In genomic region chr3:67384790-67385397, GRCh38 we compare ENCODE assay signal across 8 cellular contexts.
DNase-seq lines count a peak whose midpoint lies in the region; ATAC-seq, FAIRE-seq and TF ChIP-seq lines count a peak whose summit lies in the region.

No MANE protein-coding gene starts in this region.

- H3K18ac ChIP-seq in H1 (ENCODE audit: extremely low read depth, low read length), result no peak overlapping the region

- 61% methylated on average over 10 of the region's 10 CpGs; no CpG with 5 or more reads in 1 of the 2 experiments for WGBS in H1 (ENCODE audit: extremely low coverage in 1 of 2, insufficient coverage in 1 of 2, insufficient read length in 1 of 2, insufficient replicate concordance in 2 of 2, low coverage in 1 of 2, low lambda C conversion rate in 2 of 2, missing lambda C conversion rate in 1 of 2), 2 experiments

- H3K9ac ChIP-seq in MM.1S (ENCODE audit: low read length), result no peak overlapping the region
- no peak overlapping the region for H3K9ac ChIP-seq in H1 (replicated peaks in 1 of 4; ENCODE audit: extremely low read depth in 1 of 4, low read depth in 3 of 4, low read length in 3 of 4)
- H3K9ac ChIP-seq in neural progenitor cell, result no peak overlapping the region

- H2BK5ac ChIP-seq in H1 (ENCODE audit: low read depth, low read length), result no peak overlapping the region

- no peak overlapping the region for H3K4me3 ChIP-seq in MM.1S (ENCODE audit: low read length)
- H3K4me3 ChIP-seq in WERI-Rb-1 (ENCODE audit: low read depth, low read length), result no peak overlapping the region
- H3K4me3 ChIP-seq in H1 (ENCODE audit: extremely low read depth in 1 of 4, insufficient read depth in 2 of 4, low read depth in 3 of 4, low read length in 4 of 4), result no peak overlapping the region
- no peak overlapping the region for H3K4me3 ChIP-seq in neural progenitor cell

- no peaks in the 10 kb centered on the region for H3K23me2 ChIP-seq in H1 (ENCODE audit: low read depth, low read length)

- H2AK5ac ChIP-seq in H1 (ENCODE audit: low read depth, low read length), result no peak overlapping the region

- no peaks in the 10 kb centered on the region for H3K27me3 Mint-ChIP-seq in neural progenitor cell (ENCODE audit: insufficient read depth, low read depth)

- peak; percentile 90 for FAIRE-seq in H1 (lab: Jason Lieb, UNC)

- no peak overlapping the region for H4K5ac ChIP-seq in H1 (ENCODE audit: insufficient read length, low read depth, low read length)

- H3K36me3 ChIP-seq in MM.1S (replicated peaks; ENCODE audit: insufficient read depth, low read length) (no peaks in the 10 kb centered on the region), WERI-Rb-1 (no peaks in the 10 kb centered on the region), H1 (ENCODE audit: control insufficient read depth in 2 of 4, insufficient read depth in 4 of 4, low read length in 3 of 4) (no peaks in the 10 kb centered on the region), neural progenitor cell (no peaks in the 10 kb centered on the region)

- no peak overlapping the region for H4K8ac ChIP-seq in H1 (ENCODE audit: extremely low read depth, insufficient read depth, low read length)

- no peak for TF ChIP-seq POLR2A in H1 (IDR thresholded peaks at IDR 0.05; ENCODE audit: control extremely low read depth in 1 of 2, low read depth in 2 of 2, low read length in 2 of 2)

- H3K4me3 Mint-ChIP-seq in neural progenitor cell, result no peak overlapping the region

- H3K4me1 ChIP-seq in MM.1S (ENCODE audit: low read length) (peaks cover 17% of the 10 kb centered on the region), H1 (replicated peaks in 1 of 4; ENCODE audit: control insufficient read depth in 3 of 4, insufficient read depth in 4 of 4, low read length in 3 of 4) (peaks cover 0 to 8% (median 4%) of the 10 kb centered on the region in 4 experiments; a peak in 2 of 7 replicates), neural progenitor cell (no peaks in the 10 kb centered on the region)

- no peaks in the 10 kb centered on the region for H3K79me2 ChIP-seq in MM.1S (ENCODE audit: low read length)
- no peaks in the 10 kb centered on the region for H3K79me2 ChIP-seq in H1 (ENCODE audit: control insufficient read depth in 1 of 2, insufficient read depth in 2 of 2, low read length in 2 of 2)
- no peaks in the 10 kb centered on the region for H3K79me2 ChIP-seq in neural progenitor cell (ENCODE audit: low read depth)

- no peak overlapping the region for H2BK12ac ChIP-seq in H1 (ENCODE audit: low read depth, low read length)

- POLR2A ChIA-PET in H1 (lab: Charles Lee; ENCODE audit: partially characterized antibody), result no interaction called here

- H2BK20ac ChIP-seq in H1 (ENCODE audit: low read length), result no peak overlapping the region

- H3K56ac ChIP-seq in H1 (replicated peaks; ENCODE audit: insufficient read length, low read depth, low read length), result no peak overlapping the region

- H3K9me3 ChIP-seq in MM.1S (replicated peaks; ENCODE audit: insufficient read depth, low read length) (no peaks in the 10 kb centered on the region), WERI-Rb-1 (ENCODE audit: severe bottlenecking) (no peaks in the 10 kb centered on the region), H1 (ENCODE audit: insufficient read depth in 2 of 2, low read depth in 1 of 2, low read length in 1 of 2) (no peaks in the 10 kb centered on the region), neural progenitor cell (ENCODE audit: low read depth) (no peaks in the 10 kb centered on the region)

- H3K4ac ChIP-seq in H1 (replicated peaks; ENCODE audit: insufficient read length, low read depth, low read length), result no peak overlapping the region

- H3K79me1 ChIP-seq in H1 (ENCODE audit: low read depth, low read length), result no peaks in the 10 kb centered on the region; the same call in 1 of the 2 replicates

- peaks cover 12% of the 10 kb centered on the region for H3K4me1 Mint-ChIP-seq in neural progenitor cell

- H3K23ac ChIP-seq in H1 (ENCODE audit: insufficient read length), result no peak overlapping the region

- H4K20me1 ChIP-seq in MM.1S (ENCODE audit: insufficient read depth, low read length), result no peaks in the 10 kb centered on the region
- H4K20me1 ChIP-seq in H1 (replicated peaks in 1 of 2; ENCODE audit: control insufficient read depth in 1 of 2, insufficient read depth in 2 of 2, low read length in 2 of 2), result no peaks in the 10 kb centered on the region
- H4K20me1 ChIP-seq in neural progenitor cell (ENCODE audit: low read depth), result no peaks in the 10 kb centered on the region

- no peaks in the 10 kb centered on the region for H3K9me2 ChIP-seq in MM.1S (replicated peaks; ENCODE audit: insufficient read depth, low read length)

- H4K91ac ChIP-seq in H1 (replicated peaks; ENCODE audit: insufficient read length, low read length), result no peak overlapping the region

- peaks cover 9% of the 10 kb centered on the region for H3F3A ChIP-seq in MM.1S (ENCODE audit: insufficient read depth, low read length)
- no peaks in the 10 kb centered on the region for H3F3A ChIP-seq in neural progenitor cell (ENCODE audit: low read depth)

- H3K9me3 Mint-ChIP-seq in neural progenitor cell, result no peaks in the 10 kb centered on the region

- H2BK120ac ChIP-seq in H1 (replicated peaks; ENCODE audit: low read depth, low read length), result no peak overlapping the region

- no peak overlapping the region for H3K27ac ChIP-seq in MM.1S (ENCODE audit: low read length)
- H3K27ac ChIP-seq in WERI-Rb-1, result no peak overlapping the region
- H3K27ac ChIP-seq in H1 (ENCODE audit: low read depth, low read length), result no peak overlapping the region
- no peak overlapping the region for H3K27ac ChIP-seq in neural progenitor cell

- CTCF ChIA-PET in H1 (lab: Charles Lee; ENCODE audit: partially characterized antibody), result interaction anchor here (0.5 to 9.0 kb wide), 66 partner anchors 12 to 1509 kb away, joined by 3 to 66 read pairs (median 4); partner anchors contain the start of gene SUCLG2

- H3K27me3 ChIP-seq in MM.1S (replicated peaks; ENCODE audit: insufficient read depth, low read length) (no peaks in the 10 kb centered on the region), WERI-Rb-1 (ENCODE audit: insufficient read depth, low read depth, severe bottlenecking) (no peaks in the 10 kb centered on the region), H1 (replicated peaks in 1 of 4; ENCODE audit: control insufficient read depth in 3 of 4, extremely low read depth in 1 of 4, insufficient read depth in 3 of 4, low read length in 3 of 4) (no peaks in the 10 kb centered on the region), neural progenitor cell (no peaks in the 10 kb centered on the region)

- H3K14ac ChIP-seq in H1 (ENCODE audit: insufficient read length), result no peak overlapping the region

- ATAC-seq in GM19455 (IDR thresholded peaks at IDR 0.05; ENCODE audit: unreplicated experiment), result no peak

- H2AFZ ChIP-seq in MM.1S (ENCODE audit: low read length), result no peak overlapping the region
- H2AFZ ChIP-seq in H1 (ENCODE audit: low read length), result no peak overlapping the region
- no peak overlapping the region for H2AFZ ChIP-seq in neural progenitor cell (replicated peaks)

- TF ChIP-seq CTCF in MM.1S (IDR thresholded peaks at IDR 0.05; ENCODE audit: low read length) (peak; percentile 47), WERI-Rb-1 (IDR thresholded peaks at IDR 0.05; ENCODE audit: low read depth, low read length) (peak; percentile 87), H1 (IDR thresholded peaks at IDR 0.05; ENCODE audit: control extremely low read depth in 1 of 3, insufficient read depth in 1 of 3, low read depth in 1 of 3, low read length in 3 of 3) (peak; percentile 77 to 95 (median 78)), neural progenitor cell (IDR thresholded peaks at IDR 0.05) (peak; percentile 80)

- DNase-seq in NCI-H1417 (lab: John Stamatoyannopoulos, UW), result peak in 2 of 3 experiments; percentile 41 to 57
- no peak for DNase-seq in NCI-H1417 treated with DMSO at 0.1 percent for 48 hours (lab: John Stamatoyannopoulos, UW)
- no peak for DNase-seq in MM.1S
- peak; percentile 81 for DNase-seq in WERI-Rb-1
- DNase-seq in H1 (ENCODE audit: low read depth in 1 of 2, low spot score in 2 of 2), result peak; percentile 43 to 83
- peak; percentile 70 for DNase-seq in neural progenitor cell (ENCODE audit: low spot score)
- DNase-seq in HPDE6-E6E7 (ENCODE audit: extremely low spot score), result no peak

- no peak overlapping the region for H2BK15ac ChIP-seq in H1 (ENCODE audit: low read length)

- no peak overlapping the region for H3K27ac Mint-ChIP-seq in neural progenitor cell

- no peak for TF ChIP-seq EP300 in H1 (IDR thresholded peaks at IDR 0.05; ENCODE audit: borderline replicate concordance in 1 of 2, low read depth in 2 of 2, low read length in 2 of 2)

- peaks cover 2% of the 10 kb centered on the region for H3K36me3 Mint-ChIP-seq in neural progenitor cell

- H3K4me2 ChIP-seq in MM.1S (ENCODE audit: low read depth, low read length), result no peak overlapping the region
- H3K4me2 ChIP-seq in H1 (ENCODE audit: insufficient read depth in 1 of 2, low read depth in 2 of 2, low read length in 2 of 2), result no peak overlapping the region
- no peak overlapping the region for H3K4me2 ChIP-seq in neural progenitor cell

- peak; percentile 81 to 85 for TF ChIP-seq RAD21 in H1 (IDR thresholded peaks at IDR 0.05 in 1 of 2, conservative IDR thresholded peaks at IDR 0.05 in 1 of 2; ENCODE audit: low read depth in 2 of 2, low read length in 2 of 2)

TF ChIP-seq in H1, 55 proteins besides CTCF, POLR2A, EP300 and RAD21:
- no peak for TF ChIP-seq POU5F1 (IDR thresholded peaks at IDR 0.05; ENCODE audit: low read depth, low read length)
- TF ChIP-seq YY1 (IDR thresholded peaks at IDR 0.05; ENCODE audit: low read depth, low read length), result 0 out of 2 replicates have a peak, but pooled peaks have one; percentile 16
- TF ChIP-seq SP1 (IDR thresholded peaks at IDR 0.05; ENCODE audit: low read depth, low read length), result no peak
- TF ChIP-seq CEBPB (IDR thresholded peaks at IDR 0.05; ENCODE audit: low read depth, low read length), result no peak
- TF ChIP-seq JUND (IDR thresholded peaks at IDR 0.05; ENCODE audit: low read length), result no peak
- TF ChIP-seq TEAD4 (IDR thresholded peaks at IDR 0.05; ENCODE audit: low read depth, low read length), result no peak
- 0 out of 2 replicates have a peak, but pooled peaks have one; percentile 11 for TF ChIP-seq MAFK (IDR thresholded peaks at IDR 0.05; ENCODE audit: low read depth, low read length)
- TF ChIP-seq NANOG (IDR thresholded peaks at IDR 0.05; ENCODE audit: insufficient read depth, low read depth, low read length, poor library complexity, severe bottlenecking), result no peak
- no peak for TF ChIP-seq BACH1 (IDR thresholded peaks at IDR 0.05; ENCODE audit: low read length)
- no peak for TF ChIP-seq KDM5A (IDR thresholded peaks at IDR 0.05; ENCODE audit: low read length)

Comparison
In these comparisons a context has a peak if more than half of its experiments do, and no peak if none do; other contexts are left out.
1. DNase-seq: peak in NCI-H1417 (2 of 3), WERI-Rb-1 (single experiment), H1 (2 of 2) and neural progenitor cell (single experiment); none in NCI-H1417 treated with DMSO at 0.1 percent for 48 hours (single experiment), MM.1S (single experiment) and HPDE6-E6E7 (single experiment).
2. Peak in every context shown above with its lines, with median percentiles within 50 percentile points of each other: CTCF ChIP-seq.